In the genomic region with DNA sequence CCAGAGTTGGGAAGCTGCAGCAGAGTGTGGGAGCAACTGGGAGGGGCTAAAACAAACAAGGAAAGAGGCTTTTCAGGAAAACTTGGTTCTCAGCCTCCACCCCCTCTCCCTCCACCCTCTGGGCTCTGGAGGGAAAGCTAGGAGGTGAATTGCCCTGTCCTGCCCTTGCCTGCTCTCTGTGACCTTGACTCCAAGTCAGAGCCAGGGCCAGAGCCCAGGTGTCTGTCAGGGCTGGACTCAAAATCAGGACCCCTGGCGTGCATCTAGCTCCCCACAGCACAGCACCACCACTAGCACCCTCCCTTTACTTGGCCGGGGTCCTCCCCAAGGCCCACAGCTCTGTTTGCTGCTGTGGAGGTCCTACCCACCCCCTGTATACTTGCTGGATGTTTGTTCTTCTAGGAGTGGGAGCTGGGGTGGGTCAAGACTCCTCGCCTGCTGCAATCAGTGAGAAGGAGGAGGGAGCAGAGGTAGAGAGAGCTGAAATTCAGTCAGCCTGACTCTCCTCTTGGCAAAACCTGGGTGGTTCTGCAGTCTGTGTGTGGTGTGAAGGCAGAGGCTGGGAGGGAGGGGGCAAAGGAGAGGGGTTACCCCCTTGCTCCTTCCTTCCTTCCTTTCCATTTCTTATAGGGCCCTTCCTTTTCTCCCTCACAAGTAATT, we compare ENCODE assay signal across 1 cellular context.
TF ChIP-seq lines count a peak whose summit lies in the region.

No MANE protein-coding gene starts in this region.

TF ChIP-seq in GM12878, 131 proteins besides CTCF, POLR2A, EP300 and RAD21:
- TF ChIP-seq USF1 (IDR thresholded peaks at IDR 0.05; ENCODE audit: borderline replicate concordance, extremely low read length, insufficient read depth, low read depth, low read length) (no peak), ZNF687 (IDR thresholded peaks at IDR 0.05) (no peak), TCF7 (IDR thresholded peaks at IDR 0.05; ENCODE audit: borderline replicate concordance) (no peak), SMC3 (IDR thresholded peaks at IDR 0.05; ENCODE audit: borderline replicate concordance, low read length) (no peak), BACH1 (IDR thresholded peaks at IDR 0.05; ENCODE audit: borderline replicate concordance) (no peak), IKZF1 (conservative IDR thresholded peaks at IDR 0.05) (no peak), JUND (IDR thresholded peaks at IDR 0.05; ENCODE audit: low read depth, low read length) (no peak), CBX5 (IDR thresholded peaks at IDR 0.05; ENCODE audit: low read depth) (no peak)
